23 cellular contexts compared by ENCODE assay signal in genomic region chr3:85760342-85760741, GRCh38.
"Had no signal": no experiment of that assay in that cellular context is flagged by ENCODE, and none has a peak within 500 bp of the region (broad histone marks: within the 10 kb centered on the region; RNA-seq: fewer than 3 reads in every experiment).

No MANE protein-coding gene starts in this region.

- H3K27ac ChIP-seq: hepatocyte, parathyroid adenoma, psoas muscle, spleen, tibial artery, upper lobe of left lung, uterus had no signal

- H2AFZ ChIP-seq: hepatocyte, parathyroid adenoma had no signal

- H3K4me3 ChIP-seq: hepatocyte, lung, psoas muscle, spleen, tibial artery, upper lobe of left lung, uterus had no signal

- H3K9ac ChIP-seq: parathyroid adenoma had no signal

- H3K79me2 ChIP-seq: hepatocyte, parathyroid adenoma had no signal

- H3K4me2 ChIP-seq: hepatocyte had no signal

- ATAC-seq: effector memory CD8-positive, alpha-beta T cell; left colon; left ventricle myocardium superior; naive thymus-derived CD4-positive, alpha-beta T cell; psoas muscle; sciatic nerve; stimulated activated memory B cell treated with anti-CD40 and anti-IgM and Interleukin-4, amounts not matched to agents 10 μg/mL and 1 μg/mL and 100 μg/mL, for 72 hours had no signal

- H3K36me3 ChIP-seq: spleen, tibial artery, upper lobe of left lung, uterus had no signal

- DNase-seq: effector memory CD8-positive, alpha-beta T cell; erythroblast; foreskin melanocyte; head of caudate nucleus; left colon; left ventricle myocardium superior; mesendoderm; naive thymus-derived CD4-positive, alpha-beta T cell; nephron progenitor cell; psoas muscle; retina; spleen; stimulated activated CD4-positive, alpha-beta T cell treated with anti-CD3 and anti-CD28 coated beads, Interleukin-15, amount 100 ng/mL, for 24 hours; stimulated activated CD4-positive, alpha-beta T cell treated with anti-CD3 and anti-CD28 coated beads, Interleukin-1b, Interleukin-23, amount 100 ng/mL, for 48 hours; stimulated activated CD4-positive, alpha-beta T cell treated with anti-CD3 and anti-CD28 coated beads, Interleukin-4, amount 100 ng/mL, for 24 hours; tibial artery; upper lobe of left lung; uterus had no signal

- H3K4me1 ChIP-seq: parathyroid adenoma, psoas muscle, spleen, tibial artery, upper lobe of left lung, uterus had no signal

- H3K27me3 ChIP-seq: hepatocyte, spleen, tibial artery, upper lobe of left lung, uterus had no signal

- H3K9me3 ChIP-seq: psoas muscle, tibial artery, upper lobe of left lung, uterus had no signal
